ENCODE assay signal across 8 cellular contexts in the genomic region with DNA sequence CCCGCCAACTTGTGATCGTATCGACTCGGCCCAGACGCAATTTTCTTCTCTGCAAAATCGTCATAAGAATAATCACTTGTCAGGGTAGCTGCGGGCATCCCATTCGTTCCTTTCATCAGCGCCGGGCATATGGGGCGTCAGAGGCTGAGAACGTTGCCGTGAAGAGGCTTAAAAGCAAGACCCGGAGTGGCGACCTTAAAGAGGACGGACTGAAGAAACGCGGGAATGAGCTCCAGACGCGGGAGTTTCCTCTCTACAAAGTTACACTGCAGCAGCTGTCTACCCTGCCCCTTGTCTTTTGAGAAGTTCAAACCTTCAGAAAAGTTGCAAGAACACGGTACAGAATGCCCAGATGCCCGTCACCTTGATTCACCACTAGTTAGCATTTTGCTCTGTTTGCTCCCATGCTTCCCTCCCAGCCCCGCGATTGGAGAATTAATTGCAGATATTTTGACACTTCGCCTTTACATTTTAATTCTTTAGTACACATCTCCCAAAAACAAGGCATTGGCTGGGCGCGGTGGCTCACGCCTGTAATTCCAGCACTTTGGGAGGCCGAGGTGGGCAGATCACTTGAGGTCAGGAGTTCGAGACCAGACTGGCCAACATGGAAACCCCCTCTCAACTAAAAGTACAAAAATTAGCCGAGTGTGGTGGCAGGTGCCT. TPM values are rescaled to one million over a fixed set of nuclear protein-coding genes. Genes with fewer than 3 reads are reported as not detected.
DNase-seq lines count a peak whose midpoint lies in the region; TF ChIP-seq lines count a peak whose summit lies in the region.

No MANE protein-coding gene starts in this region.

- H3K27me3 Mint-ChIP-seq in activated naive CD8-positive, alpha-beta T cell treated with anti-CD3 and anti-CD28 coated beads for 36 hours, result no peaks in the 10 kb centered on the region

- H3K9me3 ChIP-seq in DOHH2 (ENCODE audit: control insufficient read depth, insufficient read depth, low read length) (no peaks in the 10 kb centered on the region), KOPT-K1 (ENCODE audit: insufficient read depth, low read length, poor library complexity, severe bottlenecking) (no peaks in the 10 kb centered on the region), stomach smooth muscle (ENCODE audit: control insufficient read depth in 2 of 2, low read length in 2 of 2) (no peaks in the 10 kb centered on the region)

- H4K20me1 ChIP-seq in DOHH2 (ENCODE audit: control insufficient read depth, insufficient read depth, low read depth, low read length), result no peaks in the 10 kb centered on the region

- peak overlapping the region; percentile 96 for H3K27ac Mint-ChIP-seq in activated naive CD8-positive, alpha-beta T cell treated with anti-CD3 and anti-CD28 coated beads for 36 hours

- no peak for TF ChIP-seq CTCF in DOHH2 (IDR thresholded peaks at IDR 0.05; ENCODE audit: low read depth, low read length, poor library complexity, severe bottlenecking)

- peak overlapping the region; percentile 94 for H3K4me2 ChIP-seq in DOHH2 (ENCODE audit: low read length)

- H3K9me2 ChIP-seq in DOHH2 (replicated peaks; ENCODE audit: control insufficient read depth, low read length), result no peaks in the 10 kb centered on the region

- H3K4me1 ChIP-seq in DOHH2 (ENCODE audit: control insufficient read depth, low read length) (peaks cover 47% of the 10 kb centered on the region), stomach smooth muscle (ENCODE audit: control insufficient read depth, insufficient read depth, low read length) (peaks cover 15% of the 10 kb centered on the region)

- no peaks in the 10 kb centered on the region for H3K9me3 Mint-ChIP-seq in activated naive CD8-positive, alpha-beta T cell treated with anti-CD3 and anti-CD28 coated beads for 36 hours

- H3F3A ChIP-seq in DOHH2 (ENCODE audit: control insufficient read depth, insufficient read depth), result no peaks in the 10 kb centered on the region

- H3K4me3 Mint-ChIP-seq in activated naive CD8-positive, alpha-beta T cell treated with anti-CD3 and anti-CD28 coated beads for 36 hours, result peak overlapping the region; percentile 91

- H3K27ac ChIP-seq in DOHH2 (ENCODE audit: low read depth, low read length) (peak overlapping the region; percentile 66), KOPT-K1 (ENCODE audit: low read depth, low read length, poor library complexity, severe bottlenecking) (peak overlapping the region; percentile 91), stomach smooth muscle (ENCODE audit: low read length) (peak overlapping the region; percentile 58)

- H3K36me3 Mint-ChIP-seq in activated naive CD8-positive, alpha-beta T cell treated with anti-CD3 and anti-CD28 coated beads for 36 hours, result peaks cover 5% of the 10 kb centered on the region

- peak overlapping the region; percentile 68 to 74 for H3K9ac ChIP-seq in stomach smooth muscle (ENCODE audit: low read length in 2 of 2)

- in situ Hi-C loops in KBM-7 (cut with MboI; ENCODE audit: low pct_unique_long_range_greater_than_20kb, low sequenced_read_pairs), result no loop called here

- peaks cover 19% of the 10 kb centered on the region for H3K36me3 ChIP-seq in DOHH2 (ENCODE audit: control insufficient read depth, low read length)
- no peaks in the 10 kb centered on the region for H3K36me3 ChIP-seq in KOPT-K1 (ENCODE audit: insufficient read depth, low read length)
- no peaks in the 10 kb centered on the region for H3K36me3 ChIP-seq in stomach smooth muscle (ENCODE audit: control insufficient read depth in 2 of 2, insufficient read depth in 2 of 2, low read length in 2 of 2)

- H3K4me3 ChIP-seq in DOHH2 (ENCODE audit: low read length), result peak overlapping the region; percentile 100
- peak overlapping the region; percentile 74 to 92 for H3K4me3 ChIP-seq in stomach smooth muscle (ENCODE audit: low read length in 2 of 2)

- H3K4me1 Mint-ChIP-seq in activated naive CD8-positive, alpha-beta T cell treated with anti-CD3 and anti-CD28 coated beads for 36 hours, result peaks cover 21% of the 10 kb centered on the region

- H3K79me2 ChIP-seq in DOHH2 (ENCODE audit: control insufficient read depth, low read length), result peaks cover 33% of the 10 kb centered on the region

- peak; percentile 24 for DNase-seq in activated naive CD8-positive, alpha-beta T cell treated with anti-CD3 and anti-CD28 coated beads for 36 hours
- DNase-seq in iris pigment epithelial cell (ENCODE audit: low read depth), result peak; percentile 49
- no peak for DNase-seq in occipital lobe (lab: John Stamatoyannopoulos, UW)
- no peak for DNase-seq in SKM-1 treated with dmso at 0.1 percent for 144 hours (lab: John Stamatoyannopoulos, UW; ENCODE audit: unreplicated experiment)
- DNase-seq in KBM-7, result no peak

- no peaks in the 10 kb centered on the region for H3K27me3 ChIP-seq in DOHH2 (ENCODE audit: control insufficient read depth, low read length)
- H3K27me3 ChIP-seq in stomach smooth muscle (ENCODE audit: control insufficient read depth in 1 of 2, insufficient read depth in 2 of 2, low read length in 2 of 2), result no peaks in the 10 kb centered on the region

RNA-seq across cellular contexts. Expression of gene CENPS, which starts 1.0 kb away (rescaled TPM):
- 10 to 100 TPM; 28.5 to 30.6 TPM for total RNA-seq in activated naive CD8-positive, alpha-beta T cell treated with anti-CD3 and anti-CD28 coated beads for 36 hours
- 6.6 TPM for total RNA-seq in occipital lobe

RNA-seq across cellular contexts. Expression of gene CORT, which starts 18.6 kb away (rescaled TPM):
- not detected for total RNA-seq in activated naive CD8-positive, alpha-beta T cell treated with anti-CD3 and anti-CD28 coated beads for 36 hours
- total RNA-seq in occipital lobe, result 3.0 TPM

RNA-seq across cellular contexts. Expression of gene PGD, which starts 32.3 kb away (rescaled TPM):
- total RNA-seq in activated naive CD8-positive, alpha-beta T cell treated with anti-CD3 and anti-CD28 coated beads for 36 hours, result 100 to 1,000 TPM; 135 TPM
- total RNA-seq in occipital lobe, result 94.1 TPM

RNA-seq across cellular contexts. Expression of gene DFFA, which starts 41.1 kb away (rescaled TPM):
- 100 to 1,000 TPM; 102 to 103 TPM for total RNA-seq in activated naive CD8-positive, alpha-beta T cell treated with anti-CD3 and anti-CD28 coated beads for 36 hours
- total RNA-seq in occipital lobe, result 29.6 TPM

RNA-seq across cellular contexts. Expression of gene PEX14, which starts 43.6 kb away (rescaled TPM):
- total RNA-seq in activated naive CD8-positive, alpha-beta T cell treated with anti-CD3 and anti-CD28 coated beads for 36 hours, result 10 to 100 TPM; 19.1 to 19.6 TPM
- 9.2 TPM for total RNA-seq in occipital lobe

Comparison
In these comparisons a context has a peak if more than half of its experiments do, and no peak if none do; other contexts are left out.
1. DNase-seq: peak in activated naive CD8-positive, alpha-beta T cell treated with anti-CD3 and anti-CD28 coated beads for 36 hours (single experiment) and iris pigment epithelial cell (single experiment); none in occipital lobe (single experiment), SKM-1 treated with dmso at 0.1 percent for 144 hours (single experiment) and KBM-7 (single experiment).
2. Peak in every context shown above with its lines, with median percentiles within 50 percentile points of each other: H3K27ac ChIP-seq.